10 cellular contexts compared by ENCODE assay signal in genomic region chr7:127486654-127487053, GRCh38.
DNase-seq lines count a peak whose midpoint lies in the region; ATAC-seq and TF ChIP-seq lines count a peak whose summit lies in the region.
"Had no signal": no experiment of that assay in that cellular context is flagged by ENCODE, and none has a peak within 500 bp of the region (broad histone marks: within the 10 kb centered on the region; RNA-seq: fewer than 3 reads in every experiment).

No MANE protein-coding gene starts in this region.

- H3K9me3 ChIP-seq in PC-3 (ENCODE audit: low read length) = no peaks in the 10 kb centered on the region
- H3K9me3 ChIP-seq: SJCRH30 had no signal

- H3K27me3 ChIP-seq in GM23338 (ENCODE audit: insufficient read depth) (no peaks in the 10 kb centered on the region), PC-3 (ENCODE audit: low read length) (no peaks in the 10 kb centered on the region)
- H3K27me3 ChIP-seq: SJCRH30 had no signal

- no peaks in the 10 kb centered on the region; the same call in 2 of the 3 replicates for H3K9me3 Mint-ChIP-seq in GM23338

- no TSS peak for BruUV-seq in PC-3 (replicated peaks; lab: Mats Ljungman, UMichigan)

- TF ChIP-seq CTCF in GM23338 (conservative IDR thresholded peaks at IDR 0.05; ENCODE audit: low read depth in 2 of 2) = peak in 1 of 2 experiments; percentile 27; a peak in 3 of 4 replicates
- peak; percentile 31; the same call in 1 of the 2 replicates for TF ChIP-seq CTCF in PC-3 (conservative IDR thresholded peaks at IDR 0.05; ENCODE audit: low read depth, low read length)

- no peak overlapping the region for H3K4me2 ChIP-seq in GM23338
- no peak overlapping the region for H3K4me2 ChIP-seq in PC-3 (ENCODE audit: low read length)

- no peak overlapping the region for H3K9ac ChIP-seq in PC-3 (ENCODE audit: low read length)

- H2AFZ ChIP-seq in GM23338 (no peak overlapping the region), PC-3 (ENCODE audit: low read length) (no peak overlapping the region)

- CTCF ChIA-PET in PC-3 (lab: Charles Lee) = no interaction called here

- DNase-seq in DMS 273 (lab: John Stamatoyannopoulos, UW; ENCODE audit: unreplicated experiment) (peak; percentile 14), DMS 273 treated with DMSO at 0.1 percent for 48 hours (lab: John Stamatoyannopoulos, UW) (no peak), GM23338 (ENCODE audit: low spot score) (peak; percentile 47), PC-3 (peak; percentile 54), iPS-NIHi11 (ENCODE audit: low spot score) (peak; percentile 10), NCI-H146 treated with DMSO at 0.1 percent for 48 hours (lab: John Stamatoyannopoulos, UW; ENCODE audit: unreplicated experiment) (no peak), DMS79 treated with DMSO at 0.1 percent for 48 hours (lab: John Stamatoyannopoulos, UW) (no peak)
- DNase-seq: SJCRH30 had no signal

- intact Hi-C loops in PC-3 (cut with micrococcal nuclease) = no loop called here

- H3K27ac Mint-ChIP-seq in GM23338 = no peak overlapping the region

- no peaks in the 10 kb centered on the region for H3K9me2 ChIP-seq in GM23338 (ENCODE audit: insufficient read depth)
- H3K9me2 ChIP-seq in PC-3 (replicated peaks; ENCODE audit: low read length) = no peaks in the 10 kb centered on the region

- H3K4me3 ChIP-seq in GM23338 = no peak overlapping the region
- no peak overlapping the region for H3K4me3 ChIP-seq in PC-3 (ENCODE audit: low read length)
- H3K4me3 ChIP-seq: SJCRH30, skin epidermis had no signal

- no peaks in the 10 kb centered on the region for H3K36me3 ChIP-seq in GM23338 (ENCODE audit: insufficient read depth)
- no peaks in the 10 kb centered on the region for H3K36me3 ChIP-seq in PC-3 (ENCODE audit: low read depth, low read length)
- H3K36me3 ChIP-seq: SJCRH30 had no signal

- H3K4me1 ChIP-seq in GM23338 (ENCODE audit: insufficient read depth) = no peaks in the 10 kb centered on the region
- no peaks in the 10 kb centered on the region for H3K4me1 ChIP-seq in PC-3 (ENCODE audit: insufficient read depth, low read length)
- H3K4me1 ChIP-seq: SJCRH30 had no signal

- no peaks in the 10 kb centered on the region for H3K36me3 Mint-ChIP-seq in GM23338 (ENCODE audit: low read depth)

- H3K4me3 Mint-ChIP-seq in GM23338 = no peak overlapping the region

- H3K79me2 ChIP-seq in GM23338 (replicated peaks; ENCODE audit: insufficient read depth) (no peaks in the 10 kb centered on the region), PC-3 (ENCODE audit: low read length) (no peaks in the 10 kb centered on the region)

- H3K27me3 Mint-ChIP-seq in GM23338 (ENCODE audit: insufficient read depth, low read depth, poor library complexity) = peaks cover under 1% of the 10 kb centered on the region

- POLR2A ChIA-PET in PC-3 (lab: Charles Lee; ENCODE audit: unreplicated experiment) = no interaction called here

- H3K27ac ChIP-seq in GM23338 (ENCODE audit: low read depth) (no peak overlapping the region), PC-3 (ENCODE audit: low read length) (no peak overlapping the region)
- H3K27ac ChIP-seq: SJCRH30, skin epidermis had no signal

- H3F3A ChIP-seq in GM23338 (replicated peaks; ENCODE audit: low read depth) (no peaks in the 10 kb centered on the region), PC-3 (ENCODE audit: low read length, unreplicated experiment) (no peaks in the 10 kb centered on the region)

- no peaks in the 10 kb centered on the region for H3K4me1 Mint-ChIP-seq in GM23338

- peak; percentile 61 for ATAC-seq in GM23338
- ATAC-seq in PC-3 = peak; percentile 88
- ATAC-seq in GM18498 (IDR thresholded peaks at IDR 0.05; ENCODE audit: unreplicated experiment) = no peak

- H4K20me1 ChIP-seq in GM23338 (replicated peaks; ENCODE audit: insufficient read depth) = no peaks in the 10 kb centered on the region
- H4K20me1 ChIP-seq in PC-3 (ENCODE audit: low read length) = no peaks in the 10 kb centered on the region

TF ChIP-seq in GM23338, 12 proteins besides CTCF, POLR2A, EP300 and RAD21 (continues in another document):
- TF ChIP-seq NANOG (IDR thresholded peaks at IDR 0.05; ENCODE audit: borderline replicate concordance) (no peak), POLR2AphosphoS5 (IDR thresholded peaks at IDR 0.05; ENCODE audit: low read depth) (no peak), STAT1 (IDR thresholded peaks at IDR 0.05; ENCODE audit: unreplicated experiment) (no peak), EZH2 (IDR thresholded peaks at IDR 0.05; ENCODE audit: low read depth, unreplicated experiment) (no peak), ZNF114 (CRISPR knock-in tag; IDR thresholded peaks at IDR 0.05) (no peak), EZH2phosphoT487 (IDR thresholded peaks at IDR 0.05; ENCODE audit: unreplicated experiment) (no peak), ZNF331 (CRISPR knock-in tag; IDR thresholded peaks at IDR 0.05; ENCODE audit: low read depth) (no peak), CREB1 (CRISPR knock-in tag; IDR thresholded peaks at IDR 0.05; ENCODE audit: low read depth) (no peak), ZNF462 (CRISPR knock-in tag; IDR thresholded peaks at IDR 0.05) (no peak), JUNB (IDR thresholded peaks at IDR 0.05; ENCODE audit: unreplicated experiment) (no peak)
- TF ChIP-seq, protein P1, sequence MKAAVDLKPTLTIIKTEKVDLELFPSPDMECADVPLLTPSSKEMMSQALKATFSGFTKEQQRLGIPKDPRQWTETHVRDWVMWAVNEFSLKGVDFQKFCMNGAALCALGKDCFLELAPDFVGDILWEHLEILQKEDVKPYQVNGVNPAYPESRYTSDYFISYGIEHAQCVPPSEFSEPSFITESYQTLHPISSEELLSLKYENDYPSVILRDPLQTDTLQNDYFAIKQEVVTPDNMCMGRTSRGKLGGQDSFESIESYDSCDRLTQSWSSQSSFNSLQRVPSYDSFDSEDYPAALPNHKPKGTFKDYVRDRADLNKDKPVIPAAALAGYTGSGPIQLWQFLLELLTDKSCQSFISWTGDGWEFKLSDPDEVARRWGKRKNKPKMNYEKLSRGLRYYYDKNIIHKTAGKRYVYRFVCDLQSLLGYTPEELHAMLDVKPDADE (IDR thresholded peaks at IDR 0.05) = no peak

Comparison
In these comparisons a context has a peak if more than half of its experiments do, and no peak if none do; other contexts are left out.
1. DNase-seq: peak in DMS 273 (single experiment), GM23338 (single experiment), PC-3 (single experiment) and iPS-NIHi11 (single experiment); none in DMS 273 treated with DMSO at 0.1 percent for 48 hours (single experiment), NCI-H146 treated with DMSO at 0.1 percent for 48 hours (single experiment) and DMS79 treated with DMSO at 0.1 percent for 48 hours (single experiment).